Comparison of ENCODE assay signal across 8 cellular contexts in genomic region chr2:169363570-169364150, GRCh38. TPM values are rescaled to one million over a fixed set of nuclear protein-coding genes. Genes with fewer than 3 reads are reported as not detected.
A peak's percentile ranks its signal among the peaks of the same experiment; 100 is the strongest.
DNase-seq lines count a peak whose midpoint lies in the region; ATAC-seq and TF ChIP-seq lines count a peak whose summit lies in the region.

No MANE protein-coding gene starts in this region.

- peaks cover 33% of the 10 kb centered on the region for H3K4me1 Mint-ChIP-seq in endodermal cell

- peak overlapping the region; percentile 56 for H3K4me3 Mint-ChIP-seq in endodermal cell

- peaks cover 83% of the 10 kb centered on the region for H3K27me3 Mint-ChIP-seq in endodermal cell (ENCODE audit: insufficient read depth)

- 2 to 13% methylated on average over 3 to 26 of the region's 26 CpGs for WGBS in endodermal cell (ENCODE audit: insufficient coverage in 1 of 2, insufficient read length in 1 of 2), 2 experiments
- under 1% methylated on average over 19 of the region's 26 CpGs for WGBS in suprapubic skin

- peak overlapping the region; percentile 48 for H3K27ac Mint-ChIP-seq in endodermal cell

- peaks cover 65% of the 10 kb centered on the region for H3K27me3 ChIP-seq in endodermal cell (ENCODE audit: control insufficient read depth, insufficient read depth, low read length, poor library complexity, severe bottlenecking)
- peaks cover 10 to 28% of the 10 kb centered on the region in 2 donors for H3K27me3 ChIP-seq in muscle layer of colon (ENCODE audit: control insufficient read depth in 1 of 2, insufficient read depth in 2 of 2, low read length in 2 of 2)
- H3K27me3 ChIP-seq in suprapubic skin, result peaks cover 44% of the 10 kb centered on the region

- TF ChIP-seq EP300 in suprapubic skin (IDR thresholded peaks at IDR 0.05), result no peak

- H3K9ac ChIP-seq in endodermal cell (ENCODE audit: extremely low read depth, low read length, poor library complexity, severe bottlenecking), result peak overlapping the region; percentile 65
- no peak overlapping the region for H3K9ac ChIP-seq in muscle layer of colon (ENCODE audit: low read length)

- H3K9me3 Mint-ChIP-seq in endodermal cell, result no peaks in the 10 kb centered on the region

- DNase-seq in NCI-H2171 treated with DMSO at 0.1 percent for 48 hours (lab: John Stamatoyannopoulos, UW), result peak; percentile 37
- no peak for DNase-seq in NCI-H2171 (lab: John Stamatoyannopoulos, UW)
- peak; percentile 31 for DNase-seq in activated CD4-positive, CD25-positive, alpha-beta regulatory T cell treated with anti-CD3 and anti-CD28 coated beads, Interleukin-2, amount 50 U/mL, for 72 hours
- DNase-seq in endodermal cell, result peak; percentile 77
- DNase-seq in suprapubic skin (ENCODE audit: low spot score in 2 of 2), result no peak

- no peak for TF ChIP-seq POLR2A in suprapubic skin (IDR thresholded peaks at IDR 0.05)

- ATAC-seq in HG03460 (IDR thresholded peaks at IDR 0.05; ENCODE audit: unreplicated experiment) (peak; percentile 44), GM21737 (IDR thresholded peaks at IDR 0.05; ENCODE audit: unreplicated experiment) (no peak)

- H3K4me3 ChIP-seq in endodermal cell (ENCODE audit: low read length), result peak overlapping the region; percentile 69
- H3K4me3 ChIP-seq in muscle layer of colon (ENCODE audit: low read depth in 1 of 2, low read length in 2 of 2), result peak overlapping the region; percentile 17 to 77
- peak overlapping the region; percentile 63 for H3K4me3 ChIP-seq in suprapubic skin

- H3K27ac ChIP-seq in endodermal cell (ENCODE audit: low read depth, low read length) (peak overlapping the region; percentile 89), muscle layer of colon (ENCODE audit: low read depth, low read length) (no peak overlapping the region), suprapubic skin (no peak overlapping the region)

- H3K4me1 ChIP-seq in endodermal cell (ENCODE audit: control insufficient read depth, insufficient read depth, low read length) (no peaks in the 10 kb centered on the region), muscle layer of colon (ENCODE audit: insufficient read depth, low read length) (peaks cover 25% of the 10 kb centered on the region), suprapubic skin (peaks cover 46% of the 10 kb centered on the region)

- peak; percentile 12 for TF ChIP-seq CTCF in endodermal cell (conservative IDR thresholded peaks at IDR 0.05)
- no peak for TF ChIP-seq CTCF in suprapubic skin (IDR thresholded peaks at IDR 0.05)

- H3K36me3 ChIP-seq in endodermal cell (ENCODE audit: control insufficient read depth, insufficient read depth, low read length) (no peaks in the 10 kb centered on the region), muscle layer of colon (ENCODE audit: insufficient read depth, low read length) (no peaks in the 10 kb centered on the region), suprapubic skin (no peaks in the 10 kb centered on the region)

- H3K9me3 ChIP-seq in endodermal cell (ENCODE audit: control insufficient read depth, low read length) (no peaks in the 10 kb centered on the region), muscle layer of colon (ENCODE audit: low read length) (no peaks in the 10 kb centered on the region), suprapubic skin (no peaks in the 10 kb centered on the region)

- no peaks in the 10 kb centered on the region for H3K36me3 Mint-ChIP-seq in endodermal cell (ENCODE audit: low read depth)

RNA-seq across cellular contexts. Expression of gene LRP2, which starts 1.3 kb away (rescaled TPM):
- total RNA-seq in endodermal cell (1 to 10 TPM; 2.2 to 3.5 TPM), suprapubic skin (under 1 TPM; 0.08 to 0.96 (median 0.20) TPM)
- polyA plus RNA-seq in endodermal cell (2013, experiment 1 of 2), result 46.9 TPM
- polyA plus RNA-seq in endodermal cell (2013, experiment 2 of 2), result 37.6 TPM

Comparison
In these comparisons a context has a peak if more than half of its experiments do, and no peak if none do; other contexts are left out.
1. DNase-seq: peak in NCI-H2171 treated with DMSO at 0.1 percent for 48 hours (single experiment), activated CD4-positive, CD25-positive, alpha-beta regulatory T cell treated with anti-CD3 and anti-CD28 coated beads, Interleukin-2, amount 50 U/mL, for 72 hours (single experiment) and endodermal cell (single experiment); none in NCI-H2171 (single experiment) and suprapubic skin (0 of 2).
2. Peak in every context shown above with its lines, with median percentiles within 50 percentile points of each other: H3K4me3 ChIP-seq.